ENCODE assay signal across 24 cellular contexts in genomic region chr22:38845368-38845740, GRCh38. TPM values are rescaled to one million over a fixed set of nuclear protein-coding genes. Genes with fewer than 3 reads are reported as not detected.
A peak's percentile ranks its signal among the peaks of the same experiment; 100 is the strongest.
DNase-seq lines count a peak whose midpoint lies in the region; ATAC-seq and TF ChIP-seq lines count a peak whose summit lies in the region.
"Had no signal": no experiment of that assay in that cellular context is flagged by ENCODE, and none has a peak within 500 bp of the region (broad histone marks: within the 10 kb centered on the region; RNA-seq: fewer than 3 reads in every experiment).

No MANE protein-coding gene starts in this region.

- H3K27ac Mint-ChIP-seq in CD4-positive, CD25-positive, alpha-beta regulatory T cell = no peak overlapping the region
- H3K27ac Mint-ChIP-seq in Calu3 (ENCODE audit: unreplicated experiment) (no peak overlapping the region), nephron progenitor cell (no peak overlapping the region)
- H3K27ac Mint-ChIP-seq: CD14-positive monocyte; endodermal cell; T-helper 2 cell treated with Interferon-gamma antibody and Interleukin-4, amounts not matched to agents 5 μg/mL and 100 μg/mL, for 36 hours had no signal

- no peak for ATAC-seq in CD4-positive, CD25-positive, alpha-beta regulatory T cell (ENCODE audit: low read depth in 2 of 2)
- ATAC-seq in GM18520 (IDR thresholded peaks at IDR 0.05; ENCODE audit: unreplicated experiment) = no peak
- ATAC-seq: gastrocnemius medialis had no signal

- no peak for TF ChIP-seq POLR2A in breast epithelium (IDR thresholded peaks at IDR 0.05)

- TF ChIP-seq CTCF in Calu3 (IDR thresholded peaks at IDR 0.05; ENCODE audit: unreplicated experiment) (no peak), coronary artery (IDR thresholded peaks at IDR 0.05) (no peak), nephron progenitor cell (IDR thresholded peaks at IDR 0.05) (no peak), breast epithelium (IDR thresholded peaks at IDR 0.05) (no peak)

- no peaks in the 10 kb centered on the region for H3K36me3 Mint-ChIP-seq in CD4-positive, CD25-positive, alpha-beta regulatory T cell
- H3K36me3 Mint-ChIP-seq in Calu3 (ENCODE audit: insufficient read depth, unreplicated experiment) (peaks cover 8% of the 10 kb centered on the region), nephron progenitor cell (ENCODE audit: low read depth) (no peaks in the 10 kb centered on the region)

- intact Hi-C loops in Calu3 (cut with micrococcal nuclease; ENCODE audit: unreplicated experiment) (no loop called here), breast epithelium (cut with DNase I; ENCODE audit: low total_unique reads) (no loop called here)

- peaks cover 0 to 4% (median 0%) of the 10 kb centered on the region in 7 donors for H3K9me3 Mint-ChIP-seq in CD4-positive, CD25-positive, alpha-beta regulatory T cell
- no peaks in the 10 kb centered on the region for H3K9me3 Mint-ChIP-seq in Calu3 (ENCODE audit: low read depth, unreplicated experiment)
- H3K9me3 Mint-ChIP-seq in nephron progenitor cell = no peaks in the 10 kb centered on the region
- H3K9me3 Mint-ChIP-seq: endodermal cell; T-helper 2 cell treated with Interferon-gamma antibody and Interleukin-4, amounts not matched to agents 5 μg/mL and 100 μg/mL, for 36 hours had no signal

- H3K4me1 ChIP-seq in CD4-positive, CD25-positive, alpha-beta regulatory T cell (ENCODE audit: control insufficient read depth, insufficient read depth, low read length, poor library complexity, severe bottlenecking) = peaks cover 13% of the 10 kb centered on the region
- H3K4me1 ChIP-seq in breast epithelium = peaks cover 3 to 8% of the 10 kb centered on the region in 2 donors
- H3K4me1 ChIP-seq: gastrocnemius medialis, parathyroid adenoma had no signal

- no peak overlapping the region for H3K4me3 ChIP-seq in CD4-positive, CD25-positive, alpha-beta regulatory T cell (ENCODE audit: low read depth, low read length)
- H3K4me3 ChIP-seq in coronary artery = no peak overlapping the region
- H3K4me3 ChIP-seq in breast epithelium = no peak overlapping the region
- H3K4me3 ChIP-seq: esophagus squamous epithelium, gastrocnemius medialis, lung, SK-N-MC, suprapubic skin had no signal

- CTCF ChIA-PET in Calu3 (lab: Charles Lee) = interaction anchor here (5.9 kb wide), 1 partner anchor 76 kb away, joined by 49 read pairs; no protein-coding TSS in a partner anchor

- peaks cover 51% of the 10 kb centered on the region for H3K27me3 Mint-ChIP-seq in CD4-positive, CD25-positive, alpha-beta regulatory T cell
- H3K27me3 Mint-ChIP-seq in Calu3 (ENCODE audit: unreplicated experiment) (peaks cover 92% of the 10 kb centered on the region), nephron progenitor cell (ENCODE audit: low read depth, poor library complexity) (peaks cover 85% of the 10 kb centered on the region)

- H3K36me3 ChIP-seq in CD4-positive, CD25-positive, alpha-beta regulatory T cell (ENCODE audit: control insufficient read depth, insufficient read depth, low read length) = no peaks in the 10 kb centered on the region
- H3K36me3 ChIP-seq in breast epithelium = no peaks in the 10 kb centered on the region
- H3K36me3 ChIP-seq: esophagus squamous epithelium, gastrocnemius medialis, suprapubic skin, WERI-Rb-1 had no signal

- no peak for DNase-seq in CD4-positive, CD25-positive, alpha-beta regulatory T cell
- DNase-seq in Calu3 = no peak
- DNase-seq in coronary artery (ENCODE audit: low spot score) = no peak
- no peak for DNase-seq in nephron progenitor cell
- no peak for DNase-seq in Kasumi-1 (lab: John Stamatoyannopoulos, UW)
- no peak for DNase-seq in breast epithelium (ENCODE audit: low spot score in 2 of 2)
- no peak for DNase-seq in DMS79 treated with DMSO at 0.1 percent for 48 hours (lab: John Stamatoyannopoulos, UW)
- DNase-seq: activated CD4-positive, alpha-beta T cell treated with anti-CD3 and anti-CD28 coated beads, Interleukin-2, amount 50 U/mL, for 4 hours; activated naive CD4-positive, alpha-beta T cell treated with Interleukin-2 at 50 U/mL for 16 hours; aorta; DMS53; endodermal cell; esophagus squamous epithelium; gastrocnemius medialis; MV-4-11; RPMI8226; WERI-Rb-1 had no signal

- no TSS peak for BruUV-seq in Calu3 (replicated peaks; lab: Mats Ljungman, UMichigan)

- H3K27me3 ChIP-seq in CD4-positive, CD25-positive, alpha-beta regulatory T cell (ENCODE audit: control insufficient read depth, insufficient read depth, low read length) = peaks cover 12% of the 10 kb centered on the region
- no peaks in the 10 kb centered on the region for H3K27me3 ChIP-seq in breast epithelium

- H3K9me3 ChIP-seq in CD4-positive, CD25-positive, alpha-beta regulatory T cell (ENCODE audit: control insufficient read depth in 2 of 2, low read length in 2 of 2) = no peaks in the 10 kb centered on the region
- no peaks in the 10 kb centered on the region for H3K9me3 ChIP-seq in breast epithelium
- H3K9me3 ChIP-seq: esophagus squamous epithelium, gastrocnemius medialis, suprapubic skin had no signal

- H3K4me3 Mint-ChIP-seq in CD4-positive, CD25-positive, alpha-beta regulatory T cell = peak overlapping the region in 3 of 4 donors; percentile 70 to 87 (median 81)
- H3K4me3 Mint-ChIP-seq in Calu3 (ENCODE audit: low read depth, unreplicated experiment) (peak overlapping the region; percentile 9), nephron progenitor cell (peak overlapping the region; percentile 60)

- peaks cover 0 to 26% (median 3%) of the 10 kb centered on the region in 4 donors for H3K4me1 Mint-ChIP-seq in CD4-positive, CD25-positive, alpha-beta regulatory T cell
- H3K4me1 Mint-ChIP-seq in Calu3 (ENCODE audit: low read depth, unreplicated experiment) (peaks cover 26% of the 10 kb centered on the region), nephron progenitor cell (peaks cover 41% of the 10 kb centered on the region)
- H3K4me1 Mint-ChIP-seq: endodermal cell had no signal

- no peak overlapping the region for H3K27ac ChIP-seq in CD4-positive, CD25-positive, alpha-beta regulatory T cell (ENCODE audit: insufficient read depth, low read length, poor library complexity, severe bottlenecking)
- H3K27ac ChIP-seq in coronary artery (peak overlapping the region; percentile 69 to 96), breast epithelium (no peak overlapping the region)
- H3K27ac ChIP-seq: esophagus squamous epithelium, gastrocnemius medialis, parathyroid adenoma, SK-N-MC, suprapubic skin, WERI-Rb-1 had no signal

RNA-seq across cellular contexts. Expression of gene NPTXR, which starts 1.5 kb away (rescaled TPM):
- total RNA-seq in CD4-positive, CD25-positive, alpha-beta regulatory T cell = 1.3 TPM
- polyA plus RNA-seq in CD4-positive, CD25-positive, alpha-beta regulatory T cell = under 1 TPM in 3 of 4 donors, not detected in 1; 0.32 to 0.65 (median 0.35) TPM
- 6.1 and 6.6 TPM in 2 replicates for total RNA-seq in Calu3 (2022)
- total RNA-seq in breast epithelium = 1 to 10 TPM; 3.7 to 4.6 (median 4.5) TPM
- polyA plus RNA-seq: CD14-positive monocyte had no signal

RNA-seq across cellular contexts. Expression of gene CBX6, which starts 26.7 kb away (rescaled TPM):
- total RNA-seq in CD4-positive, CD25-positive, alpha-beta regulatory T cell = 47.2 TPM
- 1 to 10 TPM; 4.1 to 5.7 (median 5.4) TPM for polyA plus RNA-seq in CD4-positive, CD25-positive, alpha-beta regulatory T cell
- total RNA-seq in Calu3 (2022) = 140 and 152 TPM in 2 replicates
- 10 to 100 TPM; 20.2 to 34.7 (median 25.9) TPM for total RNA-seq in breast epithelium

RNA-seq across cellular contexts. Expression of gene DNAL4, which starts 51.4 kb away (rescaled TPM):
- total RNA-seq in CD4-positive, CD25-positive, alpha-beta regulatory T cell = 6.3 TPM
- polyA plus RNA-seq in CD4-positive, CD25-positive, alpha-beta regulatory T cell = 10 to 100 TPM in 2 of 4 donors, 1 to 10 TPM in 2; 9.3 to 10.9 (median 10.0) TPM
- total RNA-seq in Calu3 (2022) (14.7 and 15.6 TPM in 2 replicates), breast epithelium (10 to 100 TPM; 17.8 to 31.2 (median 21.3) TPM)

Comparison
In these comparisons a context has a peak if more than half of its experiments do, and no peak if none do; other contexts are left out.
1. H3K27ac ChIP-seq: peak in coronary artery (2 of 2); none in CD4-positive, CD25-positive, alpha-beta regulatory T cell (single experiment) and breast epithelium (0 of 2).
2. H3K4me3 Mint-ChIP-seq: peak in every context shown above with its lines; median percentile 81 in CD4-positive, CD25-positive, alpha-beta regulatory T cell; 60 in nephron progenitor cell; 9 in Calu3.